Comparison of ENCODE assay signal across 11 cellular contexts in the genomic region with DNA sequence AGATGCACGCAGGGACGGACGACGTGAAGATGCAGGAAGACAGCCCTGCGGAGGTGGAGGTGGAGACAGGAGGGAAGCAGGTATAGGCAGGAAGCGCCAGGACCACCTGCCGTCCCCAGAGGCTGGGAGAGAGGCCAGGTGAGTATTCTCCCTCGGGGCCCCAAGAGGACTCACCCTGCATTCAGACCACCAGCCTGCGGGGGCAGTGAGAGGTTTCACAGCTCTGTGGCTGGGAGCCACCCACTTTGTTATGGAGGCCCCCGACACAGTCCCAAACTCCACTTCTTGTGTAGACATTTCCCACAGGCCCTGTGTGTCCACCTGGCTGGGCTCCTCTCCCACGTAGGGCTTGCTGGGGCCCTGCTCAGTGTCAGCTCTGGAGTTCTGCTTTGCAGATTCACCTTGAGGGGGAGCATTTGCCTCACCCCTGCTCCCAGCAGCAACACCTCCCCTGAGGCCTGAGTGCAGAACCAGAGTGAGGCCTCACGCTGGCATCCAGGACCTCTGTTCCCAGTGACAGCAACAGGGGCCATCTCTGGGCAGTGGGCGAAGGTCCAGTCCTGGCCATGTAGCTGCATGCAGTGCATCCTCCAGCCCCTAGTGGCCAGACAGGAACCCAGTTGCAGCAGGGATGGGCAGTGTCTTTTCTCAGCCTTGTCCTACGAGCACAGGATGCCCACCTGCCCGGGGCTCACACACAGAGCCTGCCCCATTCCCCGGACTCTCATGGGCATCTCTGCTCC.
A peak's percentile ranks its signal among the peaks of the same experiment; 100 is the strongest.
DNase-seq lines count a peak whose midpoint lies in the region; ATAC-seq and TF ChIP-seq lines count a peak whose summit lies in the region.
"Had no signal": no experiment of that assay in that cellular context is flagged by ENCODE, and none has a peak within 500 bp of the region (broad histone marks: within the 10 kb centered on the region; RNA-seq: fewer than 3 reads in every experiment).

No MANE protein-coding gene starts in this region.

- TF ChIP-seq RAD21 in HCT116 (IDR thresholded peaks at IDR 0.05; ENCODE audit: low read depth), result peak; percentile 27; the same call in 1 of the 2 replicates

- H4K20me1 ChIP-seq in HCT116 (ENCODE audit: insufficient read depth), result no peaks in the 10 kb centered on the region

- no peaks in the 10 kb centered on the region for H3K36me3 ChIP-seq in HCT116 (ENCODE audit: control insufficient read depth in 1 of 2, insufficient read depth in 2 of 2, low read length in 2 of 2)
- H3K36me3 ChIP-seq: tibial artery had no signal

- TF ChIP-seq CTCF in HCT116 (IDR thresholded peaks at IDR 0.05 in 2 of 3, conservative IDR thresholded peaks at IDR 0.05 in 1 of 3; ENCODE audit: borderline replicate concordance in 1 of 3, insufficient read depth in 1 of 3, low read depth in 2 of 3, low read length in 2 of 3), result peak; percentile 7 to 73 (median 60); a peak in 4 of 6 replicates
- TF ChIP-seq CTCF in WTC11 (IDR thresholded peaks at IDR 0.05), result peak; percentile 41; the same call in 1 of the 2 replicates
- no peak for TF ChIP-seq CTCF in natural killer cell (IDR thresholded peaks at IDR 0.05)

- CTCF ChIA-PET in HCT116 (lab: Charles Lee), result interaction anchor here (0.7 to 1.4 kb wide), 2 partner anchors 46 to 101 kb away, joined by 3 to 6 read pairs; no protein-coding TSS in a partner anchor
- CTCF ChIA-PET in WTC11 (lab: Charles Lee), result interaction anchor here (0.5 to 3.8 kb wide), 27 partner anchors 8 to 307 kb away, joined by 3 to 44 read pairs (median 4); no protein-coding TSS in a partner anchor

- no peak overlapping the region for H3K27ac ChIP-seq in HCT116 (ENCODE audit: low read depth, low read length)
- H3K27ac ChIP-seq: tibial artery had no signal

- H3K79me2 ChIP-seq in HCT116 (ENCODE audit: insufficient read depth, low read length), result no peaks in the 10 kb centered on the region

- peaks cover 4% of the 10 kb centered on the region; the same call in 1 of the 2 replicates for H3K36me3 Mint-ChIP-seq in WTC11
- no peaks in the 10 kb centered on the region for H3K36me3 Mint-ChIP-seq in natural killer cell

- H3K9me3 Mint-ChIP-seq in WTC11 (peaks cover 7% of the 10 kb centered on the region), natural killer cell (no peaks in the 10 kb centered on the region)

- H2AFZ ChIP-seq in HCT116 (ENCODE audit: low read depth, low read length, poor library complexity, severe bottlenecking), result no peak overlapping the region

- no peaks in the 10 kb centered on the region for H3K9me2 ChIP-seq in HCT116 (ENCODE audit: insufficient read depth)

- H3K27me3 ChIP-seq in HCT116 (ENCODE audit: insufficient read depth, low read length), result no peaks in the 10 kb centered on the region

- no peak overlapping the region for H3K4me2 ChIP-seq in HCT116 (ENCODE audit: low read length)

- intact Hi-C loops in HCT116 (cut with micrococcal nuclease), result no loop called here
- intact Hi-C loops in natural killer cell (cut with micrococcal nuclease), result no loop called here

- no peaks in the 10 kb centered on the region for H3K27me3 Mint-ChIP-seq in WTC11 (ENCODE audit: low read depth)
- H3K27me3 Mint-ChIP-seq in natural killer cell (ENCODE audit: low read depth in 2 of 2), result peaks cover 12 to 28% of the 10 kb centered on the region in 2 donors

- no peak overlapping the region for H3K9ac ChIP-seq in HCT116 (ENCODE audit: low read length)

- DNase-seq in AG08395 (ENCODE audit: low spot score), result peak; percentile 24
- no peak for DNase-seq in HCT116 (ENCODE audit: low read depth, low spot score)
- peak; percentile 54 for DNase-seq in WTC11 (ENCODE audit: low spot score)
- DNase-seq in islet precursor cell, result peak; percentile 75
- no peak for DNase-seq in natural killer cell
- DNase-seq in HCEC 1CT, result no peak

- POLR2A ChIA-PET in HCT116 (lab: Charles Lee), result no interaction called here
- POLR2A ChIA-PET in WTC11 (lab: Charles Lee), result interaction anchor here (1.2 kb wide), 1 partner anchor 82 kb away, joined by 3 read pairs; no protein-coding TSS in a partner anchor

- H3K4me1 ChIP-seq in HCT116 (ENCODE audit: control insufficient read depth in 1 of 2, insufficient read depth in 2 of 2, low read length in 2 of 2), result peaks cover 5 to 12% of the 10 kb centered on the region in 2 experiments
- H3K4me1 ChIP-seq: tibial artery had no signal

- H3K4me1 Mint-ChIP-seq in WTC11 (peaks cover 27% of the 10 kb centered on the region), natural killer cell (peaks cover 12 to 18% of the 10 kb centered on the region in 2 donors)

- no peak overlapping the region for H3K27ac Mint-ChIP-seq in WTC11
- H3K27ac Mint-ChIP-seq in natural killer cell, result no peak overlapping the region
- H3K27ac Mint-ChIP-seq: dendritic cell treated with granulocyte-macrophage colony-stimulating factor and Interleukin-4, amounts not matched to agents 40 ng/mL and 50 ng/mL, for 4 days had no signal

- H3K4me3 Mint-ChIP-seq in WTC11 (no peak overlapping the region), natural killer cell (no peak overlapping the region)
- H3K4me3 Mint-ChIP-seq: dendritic cell treated with granulocyte-macrophage colony-stimulating factor and Interleukin-4, amounts not matched to agents 40 ng/mL and 50 ng/mL, for 4 days had no signal

- ATAC-seq in HCT116, result peak; percentile 85
- ATAC-seq in WTC11, result peak; percentile 61
- ATAC-seq in natural killer cell, result no peak
- no peak for ATAC-seq in HG02571 (IDR thresholded peaks at IDR 0.05; ENCODE audit: unreplicated experiment)
- ATAC-seq in GM19023 (IDR thresholded peaks at IDR 0.05; ENCODE audit: unreplicated experiment), result no peak

- no peaks in the 10 kb centered on the region for H3K9me3 ChIP-seq in HCT116 (ENCODE audit: control insufficient read depth in 1 of 2, insufficient read depth in 1 of 2, low read depth in 1 of 2, low read length in 2 of 2)

- RAD21 ChIA-PET in HCT116 (lab: Charles Lee; ENCODE audit: low non-redundant PET in 1 of 2, low total read pairs in 2 of 2, uncharacterized antibody in 2 of 2, unreplicated experiment in 2 of 2), result no interaction called here

- BruUV-seq in HCT116 (replicated peaks; lab: Mats Ljungman, UMichigan), result no TSS peak

- no peak for TF ChIP-seq POLR2A in HCT116 (IDR thresholded peaks at IDR 0.05; ENCODE audit: borderline replicate concordance, extremely low read depth, insufficient read depth, insufficient read length)

- H3K4me3 ChIP-seq in HCT116 (replicated peaks in 1 of 2; ENCODE audit: low read depth in 1 of 2, low read length in 2 of 2), result no peak overlapping the region
- H3K4me3 ChIP-seq: lung, tibial artery had no signal

TF ChIP-seq in HCT116, 20 proteins besides CTCF, POLR2A, EP300 and RAD21:
- TF ChIP-seq ZNF274 (IDR thresholded peaks at IDR 0.05; ENCODE audit: low read depth, low read length) (no peak), CEBPB (IDR thresholded peaks at IDR 0.05; ENCODE audit: low read depth) (no peak), EGR1 (IDR thresholded peaks at IDR 0.05; ENCODE audit: low read depth) (no peak), SP1 (IDR thresholded peaks at IDR 0.05; ENCODE audit: low read depth) (no peak), ATF3 (IDR thresholded peaks at IDR 0.05) (no peak), ELF1 (IDR thresholded peaks at IDR 0.05; ENCODE audit: borderline replicate concordance, low read depth) (no peak), EZH2phosphoT487 (IDR thresholded peaks at IDR 0.05; ENCODE audit: borderline replicate concordance) (no peak), CBX3 (IDR thresholded peaks at IDR 0.05; ENCODE audit: low read depth) (no peak), FOSL1 (IDR thresholded peaks at IDR 0.05; ENCODE audit: low read depth) (no peak), SRF (IDR thresholded peaks at IDR 0.05; ENCODE audit: low read depth) (no peak)

TF ChIP-seq in WTC11, 78 proteins besides CTCF, POLR2A, EP300 and RAD21:
- TF ChIP-seq ZNF423 (CRISPR knock-in tag; IDR thresholded peaks at IDR 0.05) (no peak), ZNF121 (CRISPR knock-in tag; IDR thresholded peaks at IDR 0.05) (0 out of 2 replicates have a peak, but pooled peaks have one; percentile 1)

Comparison
In these comparisons a context has a peak if more than half of its experiments do, and no peak if none do; other contexts are left out.
1. DNase-seq: peak in AG08395 (single experiment), WTC11 (single experiment) and islet precursor cell (single experiment); none in HCT116 (single experiment), natural killer cell (single experiment) and HCEC 1CT (single experiment).
2. ATAC-seq: peak in HCT116 (single experiment) and WTC11 (single experiment); none in natural killer cell (0 of 3), HG02571 (single experiment) and GM19023 (single experiment).